In the genomic region with DNA sequence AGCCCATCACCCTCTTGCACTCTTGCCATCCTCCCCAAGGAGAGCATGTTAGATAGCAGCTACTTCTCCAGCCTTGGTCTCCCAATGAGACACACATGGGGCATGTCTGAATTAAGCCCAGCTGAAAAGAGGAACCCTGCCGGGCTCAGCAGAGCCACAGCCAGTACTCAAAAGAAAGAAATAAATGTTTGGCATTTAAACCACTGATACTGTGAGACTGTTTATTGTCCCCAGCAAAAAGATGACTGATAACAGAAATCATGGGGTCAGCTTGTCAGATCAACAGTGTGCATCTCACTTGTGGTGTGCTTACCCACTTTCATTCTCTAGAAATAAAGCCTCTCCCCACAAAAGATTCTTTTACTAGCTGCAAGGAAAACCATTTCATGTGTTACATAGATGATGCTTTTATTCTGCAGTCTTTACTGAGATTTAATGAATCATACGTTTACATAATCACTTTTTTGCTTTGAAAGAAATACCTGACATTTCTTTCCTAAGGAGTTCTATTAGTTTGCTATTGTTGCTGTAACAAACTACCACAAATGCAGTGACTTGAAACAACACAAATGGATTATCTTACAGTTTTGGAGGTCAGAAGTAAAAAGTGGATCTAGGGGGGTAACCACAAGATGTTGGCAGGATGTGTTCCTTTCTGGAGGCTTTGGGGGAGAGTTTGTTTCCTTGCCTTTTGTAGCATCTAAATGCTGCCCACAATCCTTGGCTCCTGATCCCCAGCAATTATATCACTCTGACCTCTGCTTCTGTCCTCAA, we compare ENCODE assay signal across 1 cellular context.
TF ChIP-seq lines count a peak whose summit lies in the region.

No MANE protein-coding gene starts in this region.

TF ChIP-seq in GM23338, 12 proteins besides CTCF, POLR2A, EP300 and RAD21 (continued from another document):
- TF ChIP-seq, protein P1, sequence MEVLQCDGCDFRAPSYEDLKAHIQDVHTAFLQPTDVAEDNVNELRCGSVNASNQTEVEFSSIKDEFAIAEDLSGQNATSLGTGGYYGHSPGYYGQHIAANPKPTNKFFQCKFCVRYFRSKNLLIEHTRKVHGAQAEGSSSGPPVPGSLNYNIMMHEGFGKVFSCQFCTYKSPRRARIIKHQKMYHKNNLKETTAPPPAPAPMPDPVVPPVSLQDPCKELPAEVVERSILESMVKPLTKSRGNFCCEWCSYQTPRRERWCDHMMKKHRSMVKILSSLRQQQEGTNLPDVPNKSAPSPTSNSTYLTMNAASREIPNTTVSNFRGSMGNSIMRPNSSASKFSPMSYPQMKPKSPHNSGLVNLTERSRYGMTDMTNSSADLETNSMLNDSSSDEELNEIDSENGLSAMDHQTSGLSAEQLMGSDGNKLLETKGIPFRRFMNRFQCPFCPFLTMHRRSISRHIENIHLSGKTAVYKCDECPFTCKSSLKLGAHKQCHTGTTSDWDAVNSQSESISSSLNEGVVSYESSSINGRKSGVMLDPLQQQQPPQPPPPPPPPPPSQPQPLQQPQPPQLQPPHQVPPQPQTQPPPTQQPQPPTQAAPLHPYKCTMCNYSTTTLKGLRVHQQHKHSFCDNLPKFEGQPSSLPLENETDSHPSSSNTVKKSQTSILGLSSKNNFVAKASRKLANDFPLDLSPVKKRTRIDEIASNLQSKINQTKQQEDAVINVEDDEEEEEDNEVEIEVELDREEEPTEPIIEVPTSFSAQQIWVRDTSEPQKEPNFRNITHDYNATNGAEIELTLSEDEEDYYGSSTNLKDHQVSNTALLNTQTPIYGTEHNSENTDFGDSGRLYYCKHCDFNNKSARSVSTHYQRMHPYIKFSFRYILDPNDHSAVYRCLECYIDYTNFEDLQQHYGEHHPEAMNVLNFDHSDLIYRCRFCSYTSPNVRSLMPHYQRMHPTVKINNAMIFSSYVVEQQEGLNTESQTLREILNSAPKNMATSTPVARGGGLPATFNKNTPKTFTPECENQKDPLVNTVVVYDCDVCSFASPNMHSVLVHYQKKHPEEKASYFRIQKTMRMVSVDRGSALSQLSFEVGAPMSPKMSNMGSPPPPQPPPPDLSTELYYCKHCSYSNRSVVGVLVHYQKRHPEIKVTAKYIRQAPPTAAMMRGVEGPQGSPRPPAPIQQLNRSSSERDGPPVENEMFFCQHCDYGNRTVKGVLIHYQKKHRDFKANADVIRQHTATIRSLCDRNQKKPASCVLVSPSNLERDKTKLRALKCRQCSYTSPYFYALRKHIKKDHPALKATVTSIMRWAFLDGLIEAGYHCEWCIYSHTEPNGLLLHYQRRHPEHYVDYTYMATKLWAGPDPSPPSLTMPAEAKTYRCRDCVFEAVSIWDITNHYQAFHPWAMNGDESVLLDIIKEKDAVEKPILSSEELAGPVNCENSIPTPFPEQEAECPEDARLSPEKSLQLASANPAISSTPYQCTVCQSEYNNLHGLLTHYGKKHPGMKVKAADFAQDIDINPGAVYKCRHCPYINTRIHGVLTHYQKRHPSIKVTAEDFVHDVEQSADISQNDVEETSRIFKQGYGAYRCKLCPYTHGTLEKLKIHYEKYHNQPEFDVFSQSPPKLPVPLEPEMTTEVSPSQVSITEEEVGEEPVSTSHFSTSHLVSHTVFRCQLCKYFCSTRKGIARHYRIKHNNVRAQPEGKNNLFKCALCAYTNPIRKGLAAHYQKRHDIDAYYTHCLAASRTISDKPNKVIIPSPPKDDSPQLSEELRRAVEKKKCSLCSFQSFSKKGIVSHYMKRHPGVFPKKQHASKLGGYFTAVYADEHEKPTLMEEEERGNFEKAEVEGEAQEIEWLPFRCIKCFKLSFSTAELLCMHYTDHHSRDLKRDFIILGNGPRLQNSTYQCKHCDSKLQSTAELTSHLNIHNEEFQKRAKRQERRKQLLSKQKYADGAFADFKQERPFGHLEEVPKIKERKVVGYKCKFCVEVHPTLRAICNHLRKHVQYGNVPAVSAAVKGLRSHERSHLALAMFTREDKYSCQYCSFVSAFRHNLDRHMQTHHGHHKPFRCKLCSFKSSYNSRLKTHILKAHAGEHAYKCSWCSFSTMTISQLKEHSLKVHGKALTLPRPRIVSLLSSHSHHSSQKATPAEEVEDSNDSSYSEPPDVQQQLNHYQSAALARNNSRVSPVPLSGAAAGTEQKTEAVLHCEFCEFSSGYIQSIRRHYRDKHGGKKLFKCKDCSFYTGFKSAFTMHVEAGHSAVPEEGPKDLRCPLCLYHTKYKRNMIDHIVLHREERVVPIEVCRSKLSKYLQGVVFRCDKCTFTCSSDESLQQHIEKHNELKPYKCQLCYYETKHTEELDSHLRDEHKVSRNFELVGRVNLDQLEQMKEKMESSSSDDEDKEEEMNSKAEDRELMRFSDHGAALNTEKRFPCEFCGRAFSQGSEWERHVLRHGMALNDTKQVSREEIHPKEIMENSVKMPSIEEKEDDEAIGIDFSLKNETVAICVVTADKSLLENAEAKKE (CRISPR knock-in tag; IDR thresholded peaks at IDR 0.05) = no peak
- no peak for TF ChIP-seq EZH2phosphoT487 (IDR thresholded peaks at IDR 0.05; ENCODE audit: unreplicated experiment)
- no peak for TF ChIP-seq STAT1 (IDR thresholded peaks at IDR 0.05; ENCODE audit: unreplicated experiment)
